Comparison of ENCODE assay signal across 8 cellular contexts in the genomic region with DNA sequence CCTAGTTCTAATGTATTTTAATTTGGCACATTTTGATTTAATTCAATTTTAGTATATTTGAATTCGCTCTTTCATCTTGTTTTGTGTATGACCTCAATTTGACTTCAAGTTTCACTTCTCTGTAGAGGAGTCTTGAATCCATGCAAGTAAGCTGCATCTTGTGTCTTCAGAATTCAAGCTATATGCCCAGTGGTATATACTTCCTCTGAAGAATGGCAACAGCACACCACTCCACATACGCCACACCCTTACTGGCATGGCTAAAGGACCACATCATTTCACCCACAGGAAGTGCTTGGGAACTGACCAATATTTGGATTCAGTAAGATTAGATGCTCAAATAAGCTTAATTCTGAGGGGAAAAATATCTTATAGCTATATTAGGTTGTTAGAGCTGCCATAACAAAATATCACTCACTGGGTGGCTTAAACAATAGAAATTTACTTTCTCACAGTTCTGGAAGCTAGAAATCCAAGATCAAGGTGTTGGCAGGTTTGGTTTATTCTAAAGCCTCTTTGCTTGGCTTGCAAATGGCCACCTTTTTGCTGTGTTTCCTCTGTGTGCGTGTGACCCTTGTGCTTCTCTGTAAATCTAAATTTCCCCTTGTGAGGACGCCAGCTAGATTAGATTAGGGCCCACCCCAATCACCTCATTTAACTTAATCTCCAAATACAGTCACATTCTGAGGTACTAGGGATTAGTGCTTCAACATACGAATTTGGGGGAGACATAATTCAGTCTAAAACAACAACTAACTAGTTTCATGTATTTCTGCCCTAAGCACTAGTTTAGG. TPM values are rescaled to one million over a fixed set of nuclear protein-coding genes. Genes with fewer than 3 reads are reported as not detected.
DNase-seq lines count a peak whose midpoint lies in the region; ATAC-seq and TF ChIP-seq lines count a peak whose summit lies in the region.

No MANE protein-coding gene starts in this region.

- DNase-seq in Daoy (ENCODE audit: low read depth) (peak; percentile 63), H7 (no peak), NCI-H526 treated with DMSO at 0.1 percent for 48 hours (lab: John Stamatoyannopoulos, UW) (no peak), COR-L47 (lab: John Stamatoyannopoulos, UW) (no peak)

- TF ChIP-seq CTCF in OCI-LY3 (IDR thresholded peaks at IDR 0.05; ENCODE audit: low read depth, low read length), result no peak

- peaks cover 4% of the 10 kb centered on the region; the same call in 1 of the 2 replicates for H4K20me1 ChIP-seq in OCI-LY3 (ENCODE audit: insufficient read depth, low read length)

- peak overlapping the region; percentile 73 for H3K4me2 ChIP-seq in OCI-LY3 (ENCODE audit: low read length)

- H3K9ac ChIP-seq in OCI-LY3 (ENCODE audit: low read length), result no peak overlapping the region
- H3K9ac ChIP-seq in iPS-15b (ENCODE audit: low read depth, low read length), result peak overlapping the region; percentile 18

- H3K27me3 ChIP-seq in OCI-LY3 (ENCODE audit: low read depth, low read length), result no peaks in the 10 kb centered on the region
- no peaks in the 10 kb centered on the region for H3K27me3 ChIP-seq in iPS-15b (ENCODE audit: control insufficient read depth, insufficient read depth, low read length)
- no peaks in the 10 kb centered on the region for H3K27me3 ChIP-seq in H7 (ENCODE audit: control insufficient read depth, insufficient read depth, low read length)

- H3K4me3 ChIP-seq in OCI-LY3 (ENCODE audit: low read length), result peak overlapping the region; percentile 58
- H3K4me3 ChIP-seq in iPS-15b (ENCODE audit: low read depth, low read length), result no peak overlapping the region
- no peak overlapping the region for H3K4me3 ChIP-seq in H7 (ENCODE audit: insufficient read depth, low read depth, low read length)

- H3K9me3 ChIP-seq in OCI-LY3 (ENCODE audit: insufficient read depth, low read length) (no peaks in the 10 kb centered on the region), iPS-15b (ENCODE audit: control insufficient read depth, insufficient read depth, low read length) (no peaks in the 10 kb centered on the region)

- ATAC-seq in GM21723 (IDR thresholded peaks at IDR 0.05; ENCODE audit: unreplicated experiment) (peak; percentile 17), GM21528 (IDR thresholded peaks at IDR 0.05; ENCODE audit: low FRiP score, unreplicated experiment) (no peak)

- H3K79me2 ChIP-seq in OCI-LY3 (ENCODE audit: low read length), result peaks cover 67% of the 10 kb centered on the region

- no peak overlapping the region for H2AFZ ChIP-seq in OCI-LY3 (ENCODE audit: low read depth, low read length)

- no peak overlapping the region; the same call in 1 of the 2 replicates for H3K27ac ChIP-seq in OCI-LY3 (ENCODE audit: low read length)

- H3K36me3 ChIP-seq in OCI-LY3 (replicated peaks; ENCODE audit: low read depth, low read length) (no peaks in the 10 kb centered on the region), iPS-15b (ENCODE audit: control insufficient read depth, insufficient read depth, low read length) (no peaks in the 10 kb centered on the region), H7 (replicated peaks; ENCODE audit: control insufficient read depth, insufficient read depth, low read length) (no peaks in the 10 kb centered on the region)

- H3K4me1 ChIP-seq in OCI-LY3 (ENCODE audit: low read length) (peaks cover 42% of the 10 kb centered on the region), iPS-15b (ENCODE audit: control insufficient read depth, insufficient read depth, low read length) (no peaks in the 10 kb centered on the region)

RNA-seq across cellular contexts. Expression of a gene that starts 2.8 kb away (rescaled TPM):
- total RNA-seq in Daoy (2014; rRNA removed; shearing (Covaris generic)), result 41.5 and 42.5 TPM in 2 replicates
- 26.4 and 27.1 TPM in 2 replicates for total RNA-seq in H7 (2014; rRNA removed; shearing (Covaris generic))

RNA-seq across cellular contexts. Expression of a gene that starts 43.8 kb away (rescaled TPM):
- total RNA-seq in Daoy (2014; rRNA removed; shearing (Covaris generic)), result 6.9 and 17.1 TPM in 2 replicates
- total RNA-seq in H7 (2014; rRNA removed; shearing (Covaris generic)), result 8.7 and 10.7 TPM in 2 replicates
